8 cellular contexts compared by ENCODE assay signal in genomic region chr9:120916573-120916972, GRCh38. TPM values are rescaled to one million over a fixed set of nuclear protein-coding genes. Genes with fewer than 3 reads are reported as not detected.
DNase-seq lines count a peak whose midpoint lies in the region; ATAC-seq and TF ChIP-seq lines count a peak whose summit lies in the region.
"Had no signal": no experiment of that assay in that cellular context is flagged by ENCODE, and none has a peak within 500 bp of the region (broad histone marks: within the 10 kb centered on the region; RNA-seq: fewer than 3 reads in every experiment).

No MANE protein-coding gene starts in this region.

- intact Hi-C loops in HCT116 (cut with micrococcal nuclease) (no loop called here), left cardiac atrium (cut with DNase I) (no loop called here), spleen (cut with DNase I; ENCODE audit: low total_unique reads) (no loop called here)

- BruUV-seq in HCT116 (replicated peaks; lab: Mats Ljungman, UMichigan): no TSS peak

- peaks cover 88% of the 10 kb centered on the region for H3K4me1 Mint-ChIP-seq in activated naive CD8-positive, alpha-beta T cell (ENCODE audit: low read depth)

- H3K4me3 Mint-ChIP-seq in activated naive CD8-positive, alpha-beta T cell: peak overlapping the region; percentile 83
- H3K4me3 Mint-ChIP-seq: naive B cell had no signal

- H3K79me2 ChIP-seq in HCT116 (ENCODE audit: insufficient read depth, low read length): no peaks in the 10 kb centered on the region

- H3K9me3 ChIP-seq in HCT116 (ENCODE audit: control insufficient read depth in 1 of 2, insufficient read depth in 1 of 2, low read depth in 1 of 2, low read length in 2 of 2) (no peaks in the 10 kb centered on the region), spleen (peaks cover 0 to 3% (median 0%) of the 10 kb centered on the region in 8 donors)

- no peak overlapping the region for H3K9ac ChIP-seq in HCT116 (ENCODE audit: low read length)

- H3K27ac ChIP-seq in HCT116 (ENCODE audit: low read depth, low read length) (no peak overlapping the region), spleen (peak overlapping the region in 5 of 8 donors; percentile 3 to 96 (median 92))

- H3K27me3 ChIP-seq in HCT116 (ENCODE audit: insufficient read depth, low read length): no peaks in the 10 kb centered on the region
- no peaks in the 10 kb centered on the region for H3K27me3 ChIP-seq in spleen (replicated peaks in 1 of 7)

- H3K4me3 ChIP-seq in HCT116 (replicated peaks in 1 of 2; ENCODE audit: low read depth in 1 of 2, low read length in 2 of 2) (no peak overlapping the region), spleen (no peak overlapping the region)

- TF ChIP-seq CTCF in HCT116 (IDR thresholded peaks at IDR 0.05 in 2 of 3, conservative IDR thresholded peaks at IDR 0.05 in 1 of 3; ENCODE audit: borderline replicate concordance in 1 of 3, insufficient read depth in 1 of 3, low read depth in 2 of 3, low read length in 2 of 3) (no peak), spleen (IDR thresholded peaks at IDR 0.05 in 8 of 11, conservative IDR thresholded peaks at IDR 0.05 in 3 of 11) (no peak)

- RAD21 ChIA-PET in HCT116 (lab: Charles Lee; ENCODE audit: low non-redundant PET in 1 of 2, low total read pairs in 2 of 2, uncharacterized antibody in 2 of 2, unreplicated experiment in 2 of 2): no interaction called here

- no peak overlapping the region for H2AFZ ChIP-seq in HCT116 (ENCODE audit: low read depth, low read length, poor library complexity, severe bottlenecking)

- H3K36me3 Mint-ChIP-seq in activated naive CD8-positive, alpha-beta T cell: peaks cover 44% of the 10 kb centered on the region

- TF ChIP-seq POLR2A in HCT116 (IDR thresholded peaks at IDR 0.05; ENCODE audit: borderline replicate concordance, extremely low read depth, insufficient read depth, insufficient read length) (no peak), spleen (IDR thresholded peaks at IDR 0.05) (no peak), erythroblast (IDR thresholded peaks at IDR 0.05; ENCODE audit: low read length) (no peak)

- H3K4me1 ChIP-seq in HCT116 (ENCODE audit: control insufficient read depth in 1 of 2, insufficient read depth in 2 of 2, low read length in 2 of 2) (no peaks in the 10 kb centered on the region), spleen (peaks cover 6 to 84% (median 53%) of the 10 kb centered on the region in 6 donors)

- no peaks in the 10 kb centered on the region for H3K9me3 Mint-ChIP-seq in activated naive CD8-positive, alpha-beta T cell (ENCODE audit: low read depth)
- H3K9me3 Mint-ChIP-seq: naive B cell had no signal

- TF ChIP-seq RAD21 in HCT116 (IDR thresholded peaks at IDR 0.05; ENCODE audit: low read depth): peak; percentile 36; the same call in 1 of the 2 replicates

- H3K36me3 ChIP-seq in HCT116 (ENCODE audit: control insufficient read depth in 1 of 2, insufficient read depth in 2 of 2, low read length in 2 of 2) (no peaks in the 10 kb centered on the region), spleen (peaks cover 0 to 72% (median 15%) of the 10 kb centered on the region in 6 donors)

- CTCF ChIA-PET in HCT116 (lab: Charles Lee): interaction anchor here (0.8 kb wide), 1 partner anchor 65 kb away, joined by 3 read pairs; no protein-coding TSS in a partner anchor

- no peak overlapping the region for H3K4me2 ChIP-seq in HCT116 (ENCODE audit: low read length)

- 42 to 76% (median 52%) methylated on average over 3 of the region's 3 CpGs for WGBS in spleen, 5 donors

- no peaks in the 10 kb centered on the region for H3K27me3 Mint-ChIP-seq in activated naive CD8-positive, alpha-beta T cell
- H3K27me3 Mint-ChIP-seq: naive B cell had no signal

- peak overlapping the region; percentile 79 for H3K27ac Mint-ChIP-seq in activated naive CD8-positive, alpha-beta T cell

- ATAC-seq in HCT116 (peak; percentile 38; the same call in 1 of the 2 replicates), left cardiac atrium (peak; percentile 18 to 56), GM21723 (IDR thresholded peaks at IDR 0.05; ENCODE audit: unreplicated experiment) (no peak)

- POLR2A ChIA-PET in HCT116 (lab: Charles Lee): no interaction called here

- no peaks in the 10 kb centered on the region for H3K9me2 ChIP-seq in HCT116 (ENCODE audit: insufficient read depth)

- H4K20me1 ChIP-seq in HCT116 (ENCODE audit: insufficient read depth): no peaks in the 10 kb centered on the region

- DNase-seq in HCT116 (ENCODE audit: low read depth, low spot score) (no peak), left cardiac atrium (peak; percentile 64), spleen (no peak), erythroblast (lab: John Stamatoyannopoulos, UW) (no peak), glomerular visceral epithelial cell (ENCODE audit: extremely low spot score) (no peak)
- DNase-seq: naive B cell had no signal

TF ChIP-seq in HCT116, 20 proteins besides CTCF, POLR2A, EP300 and RAD21:
- TF ChIP-seq YY1 (IDR thresholded peaks at IDR 0.05; ENCODE audit: extremely low read depth, insufficient replicate concordance, low read depth, low read length): no peak
- no peak for TF ChIP-seq CEBPB (IDR thresholded peaks at IDR 0.05; ENCODE audit: low read depth)
- TF ChIP-seq SIN3A (IDR thresholded peaks at IDR 0.05; ENCODE audit: low read depth): no peak
- TF ChIP-seq POLR2AphosphoS5 (IDR thresholded peaks at IDR 0.05; ENCODE audit: low read depth, low read length): no peak
- TF ChIP-seq SP1 (IDR thresholded peaks at IDR 0.05; ENCODE audit: low read depth): no peak
- TF ChIP-seq EGR1 (IDR thresholded peaks at IDR 0.05; ENCODE audit: low read depth): no peak
- TF ChIP-seq ZFX (IDR thresholded peaks at IDR 0.05): no peak
- TF ChIP-seq, protein P1, sequence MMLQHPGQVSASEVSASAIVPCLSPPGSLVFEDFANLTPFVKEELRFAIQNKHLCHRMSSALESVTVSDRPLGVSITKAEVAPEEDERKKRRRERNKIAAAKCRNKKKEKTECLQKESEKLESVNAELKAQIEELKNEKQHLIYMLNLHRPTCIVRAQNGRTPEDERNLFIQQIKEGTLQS (IDR thresholded peaks at IDR 0.05): no peak
- no peak for TF ChIP-seq SRF (IDR thresholded peaks at IDR 0.05; ENCODE audit: low read depth)
- no peak for TF ChIP-seq EZH2 (IDR thresholded peaks at IDR 0.05)

RNA-seq across cellular contexts. Expression of gene TRAF1, which starts 10.0 kb away (rescaled TPM):
- total RNA-seq in HCT116 (2021; ENCODE audit: unreplicated experiment): 1.7 TPM
- polyA plus RNA-seq in HCT116 (2012): 0.94 and 1.2 TPM in 2 replicates
- 1 to 10 TPM; 3.3 to 3.7 TPM for total RNA-seq in left cardiac atrium
- 10 to 100 TPM; 11.9 to 29.2 (median 22.4) TPM for total RNA-seq in spleen
- 10 to 100 TPM in 2 of 3 donors, 1 to 10 TPM in 1; 8.6 to 13.0 (median 10.2) TPM for polyA plus RNA-seq in spleen

RNA-seq across cellular contexts. Expression of gene PHF19, which starts 39.6 kb away (rescaled TPM):
- total RNA-seq in HCT116 (2021; ENCODE audit: unreplicated experiment): 74.0 TPM
- 69.8 and 83.1 TPM in 2 replicates for polyA plus RNA-seq in HCT116 (2012)
- 10 to 100 TPM; 16.8 to 18.5 TPM for total RNA-seq in left cardiac atrium
- total RNA-seq in spleen: 10 to 100 TPM; 33.4 to 53.0 (median 40.5) TPM
- 10 to 100 TPM; 12.6 to 29.4 (median 27.7) TPM for polyA plus RNA-seq in spleen
